8 cellular contexts compared by ENCODE assay signal in genomic region chr1:148150945-148151879, GRCh38. TPM values are rescaled to one million over a fixed set of nuclear protein-coding genes. Genes with fewer than 3 reads are reported as not detected.
DNase-seq lines count a peak whose midpoint lies in the region; ATAC-seq and TF ChIP-seq lines count a peak whose summit lies in the region.
"Not testable (repeated sequence)": the region's sequence is repeated elsewhere in the genome, so short reads cannot be mapped to it uniquely, and the experiment has no call there.

No MANE protein-coding gene starts in this region.

- H3K9ac ChIP-seq in GM23248, result peak overlapping the region; percentile 79

- not testable (repeated sequence) for H3K27me3 Mint-ChIP-seq in activated naive CD8-positive, alpha-beta T cell treated with anti-CD3 and anti-CD28 coated beads, Interleukin-2, amount 10 ng/mL, durations not matched to agents 7 days and 5 days; naive B cell

- not testable (repeated sequence) for H3K4me1 ChIP-seq in GM23248 (ENCODE audit: insufficient read depth)
- H3K4me1 ChIP-seq in gastroesophageal sphincter (peaks cover 0 to 19% (median 0%) of the 10 kb centered on the region in 3 donors), thoracic aorta (ENCODE audit: control insufficient read depth in 1 of 2, low read depth in 2 of 2) (peaks cover 0 to 11% of the 10 kb centered on the region in 2 donors)

- H3K4me3 ChIP-seq in GM23248 (peak overlapping the region; percentile 75), HL-60 (replicated peaks; ENCODE audit: insufficient read depth, low read length) (peak overlapping the region; percentile 51), gastroesophageal sphincter (peak overlapping the region; percentile 74 to 97), thoracic aorta (peak overlapping the region; percentile 77)

- not testable (repeated sequence) for H3K36me3 Mint-ChIP-seq in activated naive CD8-positive, alpha-beta T cell treated with anti-CD3 and anti-CD28 coated beads, Interleukin-2, amount 10 ng/mL, durations not matched to agents 7 days and 5 days; naive B cell

- peaks cover 14% of the 10 kb centered on the region for H3K79me2 ChIP-seq in GM23248 (ENCODE audit: insufficient read depth)

- peak overlapping the region; percentile 85 for H3K27ac Mint-ChIP-seq in activated naive CD8-positive, alpha-beta T cell treated with anti-CD3 and anti-CD28 coated beads, Interleukin-2, amount 10 ng/mL, durations not matched to agents 7 days and 5 days
- peak overlapping the region in 5 of 6 donors; percentile 96 to 99 (median 98) for H3K27ac Mint-ChIP-seq in naive B cell

- in situ Hi-C loops in G401 (cut with HindIII; ENCODE audit: low sequenced_read_pairs); GM23248 (cut with MboI): not testable (repeated sequence)

- H3K4me2 ChIP-seq in GM23248 (ENCODE audit: unreplicated experiment), result peak overlapping the region; percentile 76

- not testable (repeated sequence) for H3F3A ChIP-seq in GM23248 (ENCODE audit: insufficient read depth)

- not testable (repeated sequence) for H3K36me3 ChIP-seq in GM23248 (ENCODE audit: low read depth); gastroesophageal sphincter; thoracic aorta

- not testable (repeated sequence) for H3K9me2 ChIP-seq in GM23248 (ENCODE audit: insufficient read depth)

- TF ChIP-seq CTCF in HL-60 (IDR thresholded peaks at IDR 0.05; ENCODE audit: insufficient read depth, low read length); gastroesophageal sphincter (IDR thresholded peaks at IDR 0.05); thoracic aorta (IDR thresholded peaks at IDR 0.05): not testable (repeated sequence)

- not testable (repeated sequence) for H3K9me3 Mint-ChIP-seq in activated naive CD8-positive, alpha-beta T cell treated with anti-CD3 and anti-CD28 coated beads, Interleukin-2, amount 10 ng/mL, durations not matched to agents 7 days and 5 days; naive B cell

- POLR2A ChIA-PET in activated naive CD8-positive, alpha-beta T cell treated with anti-CD3 and anti-CD28 coated beads, Interleukin-2, amount 10 ng/mL, durations not matched to agents 7 days and 5 days (lab: Charles Lee), result not testable (repeated sequence)

- H3K4me3 Mint-ChIP-seq in activated naive CD8-positive, alpha-beta T cell treated with anti-CD3 and anti-CD28 coated beads, Interleukin-2, amount 10 ng/mL, durations not matched to agents 7 days and 5 days, result peak overlapping the region; percentile 92
- peak overlapping the region; percentile 93 to 100 (median 98) for H3K4me3 Mint-ChIP-seq in naive B cell

- peak overlapping the region; percentile 87 for H2AFZ ChIP-seq in GM23248

- not testable (repeated sequence) for H4K20me1 ChIP-seq in GM23248 (ENCODE audit: insufficient read depth)

- TF ChIP-seq EP300 in gastroesophageal sphincter (IDR thresholded peaks at IDR 0.05), result not testable (repeated sequence)

- DNase-seq in G401 (ENCODE audit: low spot score), result peak; percentile 14
- peak; percentile 56 for DNase-seq in GM23248
- peak; percentile 25 to 47 for DNase-seq in HL-60 (ENCODE audit: low read depth in 1 of 2, low spot score in 1 of 2)
- peak; percentile 74 for DNase-seq in RPMI8226
- peak; percentile 57 for DNase-seq in activated naive CD8-positive, alpha-beta T cell treated with anti-CD3 and anti-CD28 coated beads, Interleukin-2, amount 10 ng/mL, durations not matched to agents 7 days and 5 days
- peak; percentile 29 for DNase-seq in naive B cell
- not testable (repeated sequence) for DNase-seq in thoracic aorta (ENCODE audit: low spot score)

- WGBS in GM23248 (ENCODE audit: low coverage in 1 of 2, low lambda C conversion rate in 2 of 2, missing lambda C conversion rate in 2 of 2), 2 experiments, result 10 to 22% methylated on average over 18 to 48 of the region's 63 CpGs
- 0 to 30% methylated on average over 1 to 4 of the region's 63 CpGs for WGBS in gastroesophageal sphincter (ENCODE audit: low coverage in 1 of 2), 2 donors

- ATAC-seq in activated naive CD8-positive, alpha-beta T cell treated with anti-CD3 and anti-CD28 coated beads, Interleukin-2, amount 10 ng/mL, durations not matched to agents 7 days and 5 days (ENCODE audit: low read depth), result peak; percentile 19
- ATAC-seq in gastroesophageal sphincter, result peak; percentile 63
- ATAC-seq in naive B cell (ENCODE audit: low read depth in 2 of 2), result peak; percentile 15 to 19
- ATAC-seq in thoracic aorta (ENCODE audit: insufficient number of reproducible peaks, low FRiP score, low read depth), result peak; percentile 44

- H3K27ac ChIP-seq in GM23248 (peak overlapping the region; percentile 50), HL-60 (replicated peaks) (peak overlapping the region; percentile 82), gastroesophageal sphincter (peak overlapping the region; percentile 41 to 88 (median 84)), thoracic aorta (peak overlapping the region; percentile 61 to 68)

- H3K27me3 ChIP-seq in GM23248 (replicated peaks; ENCODE audit: insufficient read depth); HL-60 (ENCODE audit: insufficient read depth, poor library complexity, severe bottlenecking); thoracic aorta (replicated peaks; ENCODE audit: insufficient read depth): not testable (repeated sequence)
- H3K27me3 ChIP-seq in gastroesophageal sphincter, result peaks cover 15% of the 10 kb centered on the region

- H3K9me3 ChIP-seq in GM23248 (ENCODE audit: low read depth); gastroesophageal sphincter; thoracic aorta: not testable (repeated sequence)

- TF ChIP-seq POLR2A in gastroesophageal sphincter (IDR thresholded peaks at IDR 0.05), result not testable (repeated sequence)

- H3K4me1 Mint-ChIP-seq in activated naive CD8-positive, alpha-beta T cell treated with anti-CD3 and anti-CD28 coated beads, Interleukin-2, amount 10 ng/mL, durations not matched to agents 7 days and 5 days, result not testable (repeated sequence)
- peaks cover 9 to 25% (median 20%) of the 10 kb centered on the region in 3 donors for H3K4me1 Mint-ChIP-seq in naive B cell

RNA-seq across cellular contexts. Expression of gene NBPF11, which starts 0.9 kb away (rescaled TPM):
- 0.74 and 2.9 TPM in 2 replicates for total RNA-seq in G401 (2014; rRNA removed; shearing (Covaris generic))
- 2.7 and 5.7 TPM in 2 replicates for total RNA-seq in GM23248 (2014; rRNA removed; shearing (Covaris generic))
- polyA plus RNA-seq in GM23248 (2016; fragmentation: Nextera tagmentation; extraction: Ambion mirVana), result 3.1 and 3.5 TPM in 2 replicates
- 10 to 100 TPM; 13.7 to 14.3 TPM for total RNA-seq in activated naive CD8-positive, alpha-beta T cell treated with anti-CD3 and anti-CD28 coated beads, Interleukin-2, amount 10 ng/mL, durations not matched to agents 7 days and 5 days
- total RNA-seq in gastroesophageal sphincter, result 1 to 10 TPM; 5.9 to 7.3 (median 6.7) TPM
- polyA plus RNA-seq in naive B cell (ENCODE audit: low read depth in 6 of 6), result 10 to 100 TPM in 1 of 6 donors, 1 to 10 TPM in 5; 1.3 to 10.1 (median 3.9) TPM
- 10 to 100 TPM in 1 of 2 donors, 1 to 10 TPM in 1; 8.5 to 12.3 TPM for total RNA-seq in thoracic aorta
